In the genomic region with DNA sequence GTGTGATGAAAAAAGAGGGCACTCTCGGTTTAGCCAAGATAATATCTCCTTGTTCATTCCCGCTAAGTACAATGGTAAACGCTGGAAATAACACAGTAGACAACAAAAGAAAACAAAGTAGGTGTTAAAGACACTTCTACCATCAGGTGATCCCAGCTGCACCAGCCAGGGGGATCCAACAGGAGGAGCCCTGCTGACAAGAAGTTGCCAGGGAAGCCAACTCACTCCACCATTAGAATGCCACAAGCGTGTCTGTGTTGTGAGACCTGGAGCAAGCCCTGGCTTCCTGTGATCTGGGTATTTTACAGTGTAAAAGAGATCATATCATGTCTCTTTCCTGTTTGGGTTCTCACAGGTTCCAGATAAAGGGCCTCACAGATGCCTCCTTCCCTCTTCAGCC, we compare ENCODE assay signal across 12 cellular contexts.
DNase-seq lines count a peak whose midpoint lies in the region; ATAC-seq and TF ChIP-seq lines count a peak whose summit lies in the region.
"Had no signal": no experiment of that assay in that cellular context is flagged by ENCODE, and none has a peak within 500 bp of the region (broad histone marks: within the 10 kb centered on the region; RNA-seq: fewer than 3 reads in every experiment).

No MANE protein-coding gene starts in this region.

- H4K8ac ChIP-seq in mesendoderm (ENCODE audit: low read depth, low read length) = no peak overlapping the region

- H3K18ac ChIP-seq in mesendoderm (ENCODE audit: low read length) = no peak overlapping the region

- no CpG with 5 or more reads among the region's 4 CpGs for WGBS in mesendoderm (ENCODE audit: extremely low coverage, insufficient coverage, low lambda C conversion rate)

- H2BK5ac ChIP-seq in mesendoderm (ENCODE audit: low read length) = no peak overlapping the region

- peak; percentile 62; the same call in 2 of the 3 replicates for ATAC-seq in DND-41 (ENCODE audit: insufficient read depth, low read depth)
- no peak for ATAC-seq in GM21423 (IDR thresholded peaks at IDR 0.05; ENCODE audit: unreplicated experiment)
- ATAC-seq in HG02798 (IDR thresholded peaks at IDR 0.05; ENCODE audit: poor library complexity, unreplicated experiment) = no peak

- no peak overlapping the region for H3K56ac ChIP-seq in mesendoderm (ENCODE audit: low read length)

- H3K23ac ChIP-seq in mesendoderm (ENCODE audit: low read length) = no peak overlapping the region

- H3K36me3 ChIP-seq in DND-41 (ENCODE audit: insufficient read depth, low read length) = no peaks in the 10 kb centered on the region
- no peaks in the 10 kb centered on the region for H3K36me3 ChIP-seq in mesendoderm (ENCODE audit: control insufficient read depth, insufficient read depth, low read length)

- H3K4me2 ChIP-seq in DND-41 (ENCODE audit: insufficient read depth, low read length) (no peak overlapping the region), mesendoderm (ENCODE audit: low read length) (no peak overlapping the region)

- H3K27me3 ChIP-seq in DND-41 (ENCODE audit: insufficient read depth, low read length, poor library complexity) = no peaks in the 10 kb centered on the region
- H3K27me3 ChIP-seq in mesendoderm (ENCODE audit: insufficient read depth, low read length, poor library complexity) = no peaks in the 10 kb centered on the region

- H4K20me1 ChIP-seq in DND-41 (ENCODE audit: insufficient read depth, low read length) = no peaks in the 10 kb centered on the region

- no peak overlapping the region for H3K4ac ChIP-seq in mesendoderm (ENCODE audit: low read depth, low read length)

- H3K9me3 ChIP-seq in DND-41 (ENCODE audit: insufficient read depth, low read length, severe bottlenecking) = no peaks in the 10 kb centered on the region

- H2BK120ac ChIP-seq in mesendoderm (ENCODE audit: low read depth, low read length) = no peak overlapping the region

- H3K9ac ChIP-seq in DND-41 (ENCODE audit: low read depth, low read length) (no peak overlapping the region), mesendoderm (ENCODE audit: low read length) (no peak overlapping the region)

- TF ChIP-seq CTCF in DND-41 (IDR thresholded peaks at IDR 0.05; ENCODE audit: borderline replicate concordance, extremely low read depth, low read length, poor library complexity, severe bottlenecking) = peak; percentile 43

- no peak overlapping the region for H3K4me3 ChIP-seq in DND-41 (ENCODE audit: low read depth in 1 of 2, low read length in 2 of 2)
- no peak overlapping the region for H3K4me3 ChIP-seq in mesendoderm (ENCODE audit: low read length)

- H2BK15ac ChIP-seq in mesendoderm (replicated peaks; ENCODE audit: low read depth) = no peak overlapping the region

- DNase-seq in DND-41 = peak; percentile 11
- peak; percentile 1 for DNase-seq in HT1080 (ENCODE audit: low read depth)
- peak; percentile 13 for DNase-seq in cerebellar cortex (ENCODE audit: low spot score)
- DNase-seq in mesendoderm = peak; percentile 84
- no peak for DNase-seq in activated CD4-positive, alpha-beta T cell treated with anti-CD3 and anti-CD28 coated beads, Interleukin-2, amount 50 U/mL, for 1 hour
- no peak for DNase-seq in amygdala (lab: John Stamatoyannopoulos, UW)
- DNase-seq: activated T-cell treated with anti-CD3 and anti-CD28 coated beads, Interleukin-2, amount 50 U/mL, for 48 hours; mesenchymal stem cell; NCI-H524 treated with DMSO at 0.1 percent for 48 hours; retina had no signal

- H3K79me2 ChIP-seq in DND-41 (ENCODE audit: insufficient read depth, low read length) (no peaks in the 10 kb centered on the region), mesendoderm (ENCODE audit: control insufficient read depth, insufficient read depth, low read length) (no peaks in the 10 kb centered on the region)

- no peak overlapping the region for H2AK5ac ChIP-seq in mesendoderm (ENCODE audit: low read length)

- H3K4me1 ChIP-seq in DND-41 (ENCODE audit: insufficient read depth, low read length) (no peaks in the 10 kb centered on the region), mesendoderm (ENCODE audit: control insufficient read depth, low read depth, low read length) (no peaks in the 10 kb centered on the region)

- H3K27ac ChIP-seq in DND-41 (ENCODE audit: low read length) (no peak overlapping the region), mesendoderm (ENCODE audit: low read depth, low read length) (no peak overlapping the region)

- no peaks in the 10 kb centered on the region for H3K79me1 ChIP-seq in mesendoderm (ENCODE audit: low read length)

- no peak overlapping the region for H4K5ac ChIP-seq in mesendoderm (ENCODE audit: low read length)

- H2AFZ ChIP-seq in DND-41 (ENCODE audit: low read depth, low read length) = no peak overlapping the region

Comparison
In these comparisons a context has a peak if more than half of its experiments do, and no peak if none do; other contexts are left out.
1. DNase-seq: peak in DND-41 (single experiment), HT1080 (single experiment), cerebellar cortex (single experiment) and mesendoderm (single experiment); none in activated CD4-positive, alpha-beta T cell treated with anti-CD3 and anti-CD28 coated beads, Interleukin-2, amount 50 U/mL, for 1 hour (single experiment) and amygdala (0 of 56).